In genomic region chr6:897561-898207, GRCh38 we compare ENCODE assay signal across 1 cellular context.
TF ChIP-seq lines count a peak whose summit lies in the region.

No MANE protein-coding gene starts in this region.

TF ChIP-seq in GM23338, 12 proteins besides CTCF, POLR2A, EP300 and RAD21 (continued from another document):
- TF ChIP-seq ZNF462 (CRISPR knock-in tag; IDR thresholded peaks at IDR 0.05): no peak
- no peak for TF ChIP-seq EZH2phosphoT487 (IDR thresholded peaks at IDR 0.05; ENCODE audit: unreplicated experiment)
- TF ChIP-seq POLR2AphosphoS5 (IDR thresholded peaks at IDR 0.05; ENCODE audit: low read depth): no peak
- no peak for TF ChIP-seq CREB1 (CRISPR knock-in tag; IDR thresholded peaks at IDR 0.05; ENCODE audit: low read depth)
- no peak for TF ChIP-seq ZNF331 (CRISPR knock-in tag; IDR thresholded peaks at IDR 0.05; ENCODE audit: low read depth)
- TF ChIP-seq STAT1 (IDR thresholded peaks at IDR 0.05; ENCODE audit: unreplicated experiment): no peak
- no peak for TF ChIP-seq ETS1 (IDR thresholded peaks at IDR 0.05)
